14 cellular contexts compared by ENCODE assay signal in the genomic region with DNA sequence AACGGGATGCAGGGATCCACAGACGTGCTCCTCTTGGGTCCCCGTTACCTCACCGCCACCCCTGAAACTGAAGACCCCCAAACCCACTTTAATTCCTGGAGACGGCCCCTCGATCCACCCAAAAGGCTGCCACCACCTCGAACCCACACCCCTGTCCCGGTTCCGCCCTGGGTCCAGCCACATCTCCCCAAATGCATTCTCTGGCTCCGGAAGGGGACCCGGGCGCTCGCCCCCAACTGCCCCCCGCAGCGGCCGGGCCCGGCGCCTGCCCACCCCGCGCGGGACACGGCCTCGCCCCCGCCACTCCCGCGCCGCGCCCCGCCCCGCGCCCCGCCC. TPM values are rescaled to one million over a fixed set of nuclear protein-coding genes. Genes with fewer than 3 reads are reported as not detected.
A peak's percentile ranks its signal among the peaks of the same experiment; 100 is the strongest.
DNase-seq lines count a peak whose midpoint lies in the region; ATAC-seq, FAIRE-seq and TF ChIP-seq lines count a peak whose summit lies in the region.
"Had no signal": no experiment of that assay in that cellular context is flagged by ENCODE, and none has a peak within 500 bp of the region (broad histone marks: within the 10 kb centered on the region; RNA-seq: fewer than 3 reads in every experiment).

No MANE protein-coding gene starts in this region.

- ATAC-seq in left ventricle myocardium superior (peak; percentile 6), left cardiac atrium (no peak), GM19452 (IDR thresholded peaks at IDR 0.05; ENCODE audit: unreplicated experiment) (no peak)
- ATAC-seq: pancreas, T-helper 17 cell had no signal

- intact Hi-C loops in left ventricle myocardium superior (cut with micrococcal nuclease) (no loop called here), left cardiac atrium (cut with DNase I) (no loop called here), endothelial cell of umbilical vein (cut with micrococcal nuclease) (no loop called here), dorsolateral prefrontal cortex (cut with DNase I) (loop anchor here (5.0 to 10.0 kb wide), 2 partner anchors 56 to 309 kb away; a partner anchor contains a TSS)

- H4K20me1 ChIP-seq in endothelial cell of umbilical vein (replicated peaks; ENCODE audit: control insufficient read depth, extremely low read depth, insufficient read depth, low read length), result no peaks in the 10 kb centered on the region

- no peak for DNase-seq in left ventricle myocardium superior
- DNase-seq in left cardiac atrium, result no peak
- DNase-seq in endothelial cell of umbilical vein (ENCODE audit: low read depth, low spot score), result no peak
- DNase-seq in midbrain (lab: John Stamatoyannopoulos, UW), result no peak
- no peak for DNase-seq in NCI-H82 (lab: John Stamatoyannopoulos, UW)
- DNase-seq in dorsolateral prefrontal cortex, result no peak
- DNase-seq: Kasumi-1, NCI-H446 treated with DMSO at 0.1 percent for 48 hours, T-helper 17 cell had no signal

- H3K4me2 ChIP-seq in endothelial cell of umbilical vein (ENCODE audit: insufficient read depth, low read length), result peak overlapping the region; percentile 13

- dilution Hi-C loops in endothelial cell of umbilical vein (cut with MboI; ENCODE audit: extremely low pct_ligation_motif_present, low sequenced_read_pairs), result no loop called here

- H3K36me3 ChIP-seq in endothelial cell of umbilical vein (ENCODE audit: control insufficient read depth in 2 of 2, extremely low read depth in 1 of 2, insufficient read depth in 2 of 2, low read length in 2 of 2) (no peaks in the 10 kb centered on the region), neutrophil (no peaks in the 10 kb centered on the region)
- H3K36me3 ChIP-seq: BLaER1, pancreas had no signal

- TF ChIP-seq CTCF in endothelial cell of umbilical vein (IDR thresholded peaks at IDR 0.05; ENCODE audit: extremely low read depth in 1 of 2, insufficient read depth in 1 of 2, low read depth in 1 of 2, low read length in 2 of 2) (no peak), neutrophil (IDR thresholded peaks at IDR 0.05) (no peak), dorsolateral prefrontal cortex (IDR thresholded peaks at IDR 0.05 in 54 of 56, conservative IDR thresholded peaks at IDR 0.05 in 2 of 56; ENCODE audit: low read depth in 1 of 56, partially characterized antibody in 56 of 56) (no peak)

- H3K4me3 ChIP-seq in endothelial cell of umbilical vein (replicated peaks in 1 of 3; ENCODE audit: insufficient read depth in 1 of 3, low read depth in 1 of 3, low read length in 3 of 3) (no peak overlapping the region), neutrophil (ENCODE audit: low read depth in 1 of 2, low read length in 1 of 2) (peak overlapping the region; percentile 43 to 49), dorsolateral prefrontal cortex (peak overlapping the region in 12 of 59 donors; percentile 8 to 55 (median 29))
- H3K4me3 ChIP-seq: BLaER1 had no signal

- H2AFZ ChIP-seq in endothelial cell of umbilical vein (ENCODE audit: low read depth, low read length), result no peak overlapping the region

- POLR2A ChIA-PET in endothelial cell of umbilical vein (lab: Charles Lee), result no interaction called here

- peaks cover 12% of the 10 kb centered on the region for H3K79me2 ChIP-seq in endothelial cell of umbilical vein (ENCODE audit: control insufficient read depth, insufficient read depth, low read length)

- H3K27me3 ChIP-seq in endothelial cell of umbilical vein (ENCODE audit: control insufficient read depth in 2 of 2, insufficient read depth in 2 of 2, low read length in 2 of 2) (no peaks in the 10 kb centered on the region), neutrophil (peaks cover 6% of the 10 kb centered on the region), dorsolateral prefrontal cortex (peaks cover 0 to 7% (median 0%) of the 10 kb centered on the region in 45 donors)
- H3K27me3 ChIP-seq: pancreas had no signal

- FAIRE-seq in endothelial cell of umbilical vein (lab: Jason Lieb, UNC), result no peak
- FAIRE-seq: colon, pancreas had no signal

- H3K27ac ChIP-seq in endothelial cell of umbilical vein (ENCODE audit: insufficient read depth, low read depth, low read length), result no peak overlapping the region
- no peak overlapping the region for H3K27ac ChIP-seq in neutrophil
- H3K27ac ChIP-seq in dorsolateral prefrontal cortex, result peak overlapping the region in 10 of 59 donors; percentile 27 to 65 (median 46)
- H3K27ac ChIP-seq: BLaER1 had no signal

- BruUV-seq in endothelial cell of umbilical vein (replicated peaks; lab: Mats Ljungman, UMichigan), result no TSS peak

- H3K9me3 ChIP-seq in endothelial cell of umbilical vein (replicated peaks; ENCODE audit: control insufficient read depth, insufficient read depth, low read length) (no peaks in the 10 kb centered on the region), neutrophil (no peaks in the 10 kb centered on the region)
- H3K9me3 ChIP-seq: BLaER1, pancreas had no signal

- CTCF ChIA-PET in endothelial cell of umbilical vein (lab: Charles Lee), result interaction anchor here (1.0 to 3.5 kb wide), 2 partner anchors 9 to 58 kb away, joined by 3 to 20 read pairs; no protein-coding TSS in a partner anchor

- no peaks in the 10 kb centered on the region for H3K9me1 ChIP-seq in endothelial cell of umbilical vein (replicated peaks; ENCODE audit: control insufficient read depth, extremely low read depth, insufficient read depth, low read length)

- no peak overlapping the region for H3K9ac ChIP-seq in endothelial cell of umbilical vein (replicated peaks; ENCODE audit: extremely low read depth, insufficient read depth, low read length)
- H3K9ac ChIP-seq: BLaER1 had no signal

- H3K4me1 ChIP-seq in endothelial cell of umbilical vein (ENCODE audit: control insufficient read depth, extremely low read depth, insufficient read depth, low read length) (peaks cover 16% of the 10 kb centered on the region), neutrophil (ENCODE audit: control insufficient read depth in 1 of 2, insufficient read depth in 1 of 2, low read depth in 1 of 2, low read length in 1 of 2) (peaks cover 62 to 75% of the 10 kb centered on the region in 2 experiments)

- no peak for TF ChIP-seq POLR2A in endothelial cell of umbilical vein (IDR thresholded peaks at IDR 0.05; ENCODE audit: low read depth, low read length)

RNA-seq across cellular contexts. Expression of a gene that starts 0.2 kb away (rescaled TPM):
- total RNA-seq in left ventricle myocardium superior (24.6 TPM), left cardiac atrium (100 to 1,000 TPM in 1 of 2 donors, 10 to 100 TPM in 1; 33.5 to 118 TPM), endothelial cell of umbilical vein (19.9 and 30.3 TPM in 2 replicates), dorsolateral prefrontal cortex (10 to 100 TPM in 118 of 120 experiments, 1 to 10 TPM in 2; 9.3 to 35.4 (median 18.1) TPM)
- 45.2 and 70.7 TPM in 2 replicates for polyA plus RNA-seq in endothelial cell of umbilical vein
- polyA plus RNA-seq in endothelial cell of umbilical vein (2011; cell fraction: cytosol; rRNA removed), result 23.1 and 28.2 TPM in 2 replicates
- 43.7 and 57.4 TPM in 2 replicates for polyA plus RNA-seq in endothelial cell of umbilical vein (2011; cell fraction: nucleus; rRNA removed)
- 27.8 and 50.7 TPM in 2 replicates for polyA plus RNA-seq in endothelial cell of umbilical vein (2012)
- 14.0 and 17.2 TPM in 2 replicates for polyA minus RNA-seq in endothelial cell of umbilical vein
- polyA minus RNA-seq in endothelial cell of umbilical vein (2011; cell fraction: cytosol; rRNA and poly(A)+ RNA removed), result 102 TPM
- 5.0 and 10.4 TPM in 2 replicates for polyA minus RNA-seq in endothelial cell of umbilical vein (2011; cell fraction: nucleus; rRNA and poly(A)+ RNA removed)

RNA-seq across cellular contexts. Expression of a gene that starts 13.0 kb away (rescaled TPM):
- total RNA-seq in left ventricle myocardium superior (24.4 TPM), left cardiac atrium (10 to 100 TPM; 19.2 to 35.9 TPM), endothelial cell of umbilical vein (58.4 and 61.3 TPM in 2 replicates), dorsolateral prefrontal cortex (10 to 100 TPM; 22.4 to 58.2 (median 41.2) TPM)
- polyA plus RNA-seq in endothelial cell of umbilical vein, result 19.2 and 20.5 TPM in 2 replicates
- polyA plus RNA-seq in endothelial cell of umbilical vein (2011; cell fraction: cytosol; rRNA removed), result 18.8 and 27.0 TPM in 2 replicates
- polyA plus RNA-seq in endothelial cell of umbilical vein (2011; cell fraction: nucleus; rRNA removed), result 20.9 and 24.6 TPM in 2 replicates
- polyA plus RNA-seq in endothelial cell of umbilical vein (2012), result 35.7 and 49.8 TPM in 2 replicates
- 6.4 and 7.9 TPM in 2 replicates for polyA minus RNA-seq in endothelial cell of umbilical vein
- polyA minus RNA-seq in endothelial cell of umbilical vein (2011; cell fraction: cytosol; rRNA and poly(A)+ RNA removed), result 23.1 TPM
- 7.1 and 16.3 TPM in 2 replicates for polyA minus RNA-seq in endothelial cell of umbilical vein (2011; cell fraction: nucleus; rRNA and poly(A)+ RNA removed)

RNA-seq across cellular contexts. Expression of a gene that starts 19.3 kb away (rescaled TPM):
- total RNA-seq in left ventricle myocardium superior (not detected), left cardiac atrium (not detected), endothelial cell of umbilical vein (not detected in 2 replicates), dorsolateral prefrontal cortex (under 1 TPM in 1 of 120 experiments, not detected in 119; 0.50 TPM)
- not detected in 2 replicates for polyA plus RNA-seq in endothelial cell of umbilical vein
- polyA plus RNA-seq in endothelial cell of umbilical vein (2011; cell fraction: cytosol; rRNA removed), result not detected in 2 replicates
- polyA plus RNA-seq in endothelial cell of umbilical vein (2011; cell fraction: nucleus; rRNA removed), result not detected in 2 replicates
- polyA plus RNA-seq in endothelial cell of umbilical vein (2012), result not detected in 2 replicates
- not detected in 2 replicates for polyA minus RNA-seq in endothelial cell of umbilical vein
- not detected for polyA minus RNA-seq in endothelial cell of umbilical vein (2011; cell fraction: cytosol; rRNA and poly(A)+ RNA removed)
- not detected in 2 replicates for polyA minus RNA-seq in endothelial cell of umbilical vein (2011; cell fraction: nucleus; rRNA and poly(A)+ RNA removed)
- total RNA-seq: pancreas, T-helper 17 cell had no signal
- polyA plus RNA-seq: pancreas had no signal

RNA-seq across cellular contexts. Expression of a gene that starts 32.8 kb away (rescaled TPM):
- 30.1 TPM for total RNA-seq in left ventricle myocardium superior
- 10 to 100 TPM; 48.9 to 49.7 TPM for total RNA-seq in left cardiac atrium
- 24.2 and 31.8 TPM in 2 replicates for total RNA-seq in endothelial cell of umbilical vein
- 3.9 and 5.7 TPM in 2 replicates for polyA plus RNA-seq in endothelial cell of umbilical vein
- 1.7 and 3.4 TPM in 2 replicates for polyA plus RNA-seq in endothelial cell of umbilical vein (2011; cell fraction: cytosol; rRNA removed)
- polyA plus RNA-seq in endothelial cell of umbilical vein (2011; cell fraction: nucleus; rRNA removed), result 3.1 and 3.2 TPM in 2 replicates
- 2.2 and 6.7 TPM in 2 replicates for polyA plus RNA-seq in endothelial cell of umbilical vein (2012)
- 2.2 and 2.5 TPM in 2 replicates for polyA minus RNA-seq in endothelial cell of umbilical vein
- polyA minus RNA-seq in endothelial cell of umbilical vein (2011; cell fraction: cytosol; rRNA and poly(A)+ RNA removed), result 2.5 TPM
- polyA minus RNA-seq in endothelial cell of umbilical vein (2011; cell fraction: nucleus; rRNA and poly(A)+ RNA removed), result 0.72 and 2.0 TPM in 2 replicates
- total RNA-seq in dorsolateral prefrontal cortex, result 100 to 1,000 TPM; 133 to 479 (median 272) TPM
- total RNA-seq: T-helper 17 cell had no signal

RNA-seq across cellular contexts. Expression of a gene that starts 36.3 kb away (rescaled TPM):
- total RNA-seq in left ventricle myocardium superior (not detected), left cardiac atrium (under 1 TPM in 1 of 2 donors, not detected in 1; 0.44 TPM), endothelial cell of umbilical vein (not detected in 2 replicates), dorsolateral prefrontal cortex (10 to 100 TPM in 2 of 120 experiments, 1 to 10 TPM in 118; 3.6 to 10.1 (median 5.8) TPM)
- 0.06 and 0.07 TPM in 2 replicates for polyA plus RNA-seq in endothelial cell of umbilical vein
- not detected in 2 replicates for polyA plus RNA-seq in endothelial cell of umbilical vein (2011; cell fraction: cytosol; rRNA removed)
- polyA plus RNA-seq in endothelial cell of umbilical vein (2011; cell fraction: nucleus; rRNA removed), result 0.16 TPM in 1 of 2 replicates, not detected in the other
- not detected in 2 replicates for polyA plus RNA-seq in endothelial cell of umbilical vein (2012)
- not detected in 2 replicates for polyA minus RNA-seq in endothelial cell of umbilical vein
- polyA minus RNA-seq in endothelial cell of umbilical vein (2011; cell fraction: cytosol; rRNA and poly(A)+ RNA removed), result not detected
- not detected in 2 replicates for polyA minus RNA-seq in endothelial cell of umbilical vein (2011; cell fraction: nucleus; rRNA and poly(A)+ RNA removed)

Comparison
In these comparisons a context has a peak if more than half of its experiments do, and no peak if none do; other contexts are left out.
1. H3K4me3 ChIP-seq: peak in neutrophil (2 of 2); none in endothelial cell of umbilical vein (0 of 3).
2. intact Hi-C loops: an anchor here in dorsolateral prefrontal cortex (5.0 to 10.0 kb wide); none called in left ventricle myocardium superior, left cardiac atrium and endothelial cell of umbilical vein.